ENCODE assay signal across 11 cellular contexts in the genomic region with DNA sequence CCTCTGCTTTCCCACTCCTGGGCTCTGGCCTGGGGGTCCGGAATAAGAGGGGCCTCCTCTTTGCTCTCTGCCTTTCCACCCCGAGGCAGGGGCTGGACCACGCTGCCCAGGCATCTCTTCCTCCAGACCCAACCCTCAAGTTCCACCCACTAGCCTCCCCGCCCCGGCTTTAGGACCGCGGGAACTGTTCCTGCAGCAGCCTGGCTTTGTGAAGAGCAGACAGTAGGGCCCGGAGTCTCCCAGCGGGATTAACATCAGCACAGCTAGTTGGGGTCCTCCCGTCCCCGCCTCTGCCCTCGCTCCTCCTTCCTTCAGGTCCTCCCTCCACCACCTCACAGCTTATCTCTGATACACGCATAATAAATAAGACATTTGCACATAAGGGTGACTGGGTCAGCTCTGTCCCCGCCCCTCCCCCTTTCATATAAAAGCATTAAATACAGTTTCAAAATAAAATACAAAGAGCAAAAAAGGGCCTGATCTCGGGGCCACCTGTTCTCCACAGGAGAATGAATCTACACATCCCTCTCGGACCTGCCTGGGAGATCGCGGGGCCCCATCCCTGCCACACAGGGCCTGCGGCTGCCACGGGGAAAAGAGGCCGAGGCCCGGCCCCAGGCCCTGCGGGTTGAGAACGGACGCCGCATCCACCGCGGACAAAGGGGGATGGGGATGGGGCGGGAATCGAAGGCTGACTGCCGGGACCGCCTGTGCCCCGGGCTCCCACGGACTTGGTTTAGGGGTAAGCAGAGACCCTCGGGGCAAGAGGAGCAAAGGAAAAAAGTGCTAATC. TPM values are rescaled to one million over a fixed set of nuclear protein-coding genes. Genes with fewer than 3 reads are reported as not detected.
DNase-seq lines count a peak whose midpoint lies in the region; ATAC-seq and TF ChIP-seq lines count a peak whose summit lies in the region.
"Had no signal": no experiment of that assay in that cellular context is flagged by ENCODE, and none has a peak within 500 bp of the region (broad histone marks: within the 10 kb centered on the region; RNA-seq: fewer than 3 reads in every experiment).

No MANE protein-coding gene starts in this region.

- H3K23ac ChIP-seq in mesenchymal stem cell (ENCODE audit: low read length in 2 of 2): no peak overlapping the region

- no peaks in the 10 kb centered on the region for H3K9me3 Mint-ChIP-seq in endodermal cell
- H3K9me3 Mint-ChIP-seq: stimulated activated naive CD8-positive, alpha-beta T cell treated with anti-CD3 and anti-CD28 coated beads, Interleukin-15, amount 100 ng/mL, for 72 hours had no signal

- no peak overlapping the region for H3K18ac ChIP-seq in mesenchymal stem cell (ENCODE audit: low read depth in 1 of 2, low read length in 2 of 2)

- peaks cover 27% of the 10 kb centered on the region for H3K36me3 ChIP-seq in endodermal cell (ENCODE audit: control insufficient read depth, insufficient read depth, low read length)
- H3K36me3 ChIP-seq in mesenchymal stem cell (ENCODE audit: control insufficient read depth in 1 of 2, insufficient read depth in 2 of 2, low read depth in 1 of 2, low read length in 2 of 2): peaks cover 45 to 53% of the 10 kb centered on the region in 2 experiments
- peaks cover 0 to 24% (median 0%) of the 10 kb centered on the region in 3 donors for H3K36me3 ChIP-seq in tibial nerve
- H3K36me3 ChIP-seq in OCI-LY7 (ENCODE audit: insufficient read depth, low read length): peaks cover 31% of the 10 kb centered on the region; the same call in 1 of the 2 replicates

- peak overlapping the region; percentile 90 for H3K27ac Mint-ChIP-seq in endodermal cell

- DNase-seq in DMS 273 (lab: John Stamatoyannopoulos, UW; ENCODE audit: unreplicated experiment): peak; percentile 29
- DNase-seq in DMS 273 treated with DMSO at 0.1 percent for 48 hours (lab: John Stamatoyannopoulos, UW): no peak
- peak; percentile 95 for DNase-seq in endodermal cell
- DNase-seq in mesenchymal stem cell: peak; percentile 31
- DNase-seq in tibial nerve (ENCODE audit: low spot score in 2 of 2): no peak
- DNase-seq in OCI-LY7 (ENCODE audit: low spot score): no peak
- no peak for DNase-seq in left lobe of liver (ENCODE audit: low spot score)
- DNase-seq in COR-L47 (lab: John Stamatoyannopoulos, UW): no peak
- DNase-seq: stimulated activated naive CD8-positive, alpha-beta T cell treated with anti-CD3 and anti-CD28 coated beads, Interleukin-15, amount 100 ng/mL, for 72 hours had no signal

- H2BK120ac ChIP-seq in mesenchymal stem cell (ENCODE audit: low read depth, low read length): peak overlapping the region; percentile 49

- POLR2A ChIA-PET in OCI-LY7 (lab: Charles Lee): interaction anchor here (0.7 kb wide), 1 partner anchor 398 kb away, joined by 3 read pairs; no protein-coding TSS in a partner anchor

- peaks cover 35% of the 10 kb centered on the region for H3K36me3 Mint-ChIP-seq in endodermal cell (ENCODE audit: low read depth)

- no peak for TF ChIP-seq CTCF in endodermal cell (conservative IDR thresholded peaks at IDR 0.05)
- TF ChIP-seq CTCF in tibial nerve (IDR thresholded peaks at IDR 0.05): no peak
- no peak for TF ChIP-seq CTCF in OCI-LY7 (conservative IDR thresholded peaks at IDR 0.05; ENCODE audit: low read length)

- H4K20me1 ChIP-seq in OCI-LY7 (ENCODE audit: insufficient read depth, low read length): peaks cover 5% of the 10 kb centered on the region; the same call in 1 of the 2 replicates

- no peak for ATAC-seq in left lobe of liver

- no peak overlapping the region for H2BK5ac ChIP-seq in mesenchymal stem cell (ENCODE audit: low read depth, low read length, poor library complexity, severe bottlenecking)

- peak overlapping the region; percentile 70 for H4K8ac ChIP-seq in mesenchymal stem cell (ENCODE audit: low read length)

- peak overlapping the region; percentile 50 for H4K91ac ChIP-seq in mesenchymal stem cell (ENCODE audit: low read length)

- H3K9me3 ChIP-seq in endodermal cell (ENCODE audit: control insufficient read depth, low read length) (no peaks in the 10 kb centered on the region), mesenchymal stem cell (ENCODE audit: control insufficient read depth, low read length) (no peaks in the 10 kb centered on the region), tibial nerve (no peaks in the 10 kb centered on the region), OCI-LY7 (ENCODE audit: low read length) (no peaks in the 10 kb centered on the region)
- H3K9me3 ChIP-seq: SJSA1 had no signal

- H2AFZ ChIP-seq in mesenchymal stem cell (ENCODE audit: low read depth, low read length): no peak overlapping the region
- no peak overlapping the region for H2AFZ ChIP-seq in OCI-LY7 (ENCODE audit: low read length)

- 5 to 10% methylated on average over 13 to 35 of the region's 35 CpGs for WGBS in endodermal cell (ENCODE audit: insufficient coverage in 1 of 2, insufficient read length in 1 of 2), 2 experiments
- 58% methylated on average over 34 of the region's 35 CpGs for WGBS in mesenchymal stem cell
- WGBS in tibial nerve, 2 donors: 55 to 61% methylated on average over 34 to 35 of the region's 35 CpGs

- intact Hi-C loops in OCI-LY7 (cut with micrococcal nuclease; ENCODE audit: unreplicated experiment): no loop called here

- H3K4ac ChIP-seq in mesenchymal stem cell (ENCODE audit: low read depth in 1 of 2, low read length in 2 of 2): peak overlapping the region in 1 of 2 experiments; percentile 64

- peaks cover 36% of the 10 kb centered on the region for H3K4me1 Mint-ChIP-seq in endodermal cell

- TF ChIP-seq POLR2A in tibial nerve (IDR thresholded peaks at IDR 0.05): no peak

- H3K27me3 Mint-ChIP-seq in endodermal cell (ENCODE audit: insufficient read depth): no peaks in the 10 kb centered on the region
- H3K27me3 Mint-ChIP-seq: stimulated activated naive CD8-positive, alpha-beta T cell treated with anti-CD3 and anti-CD28 coated beads, Interleukin-15, amount 100 ng/mL, for 72 hours had no signal

- H3K27ac ChIP-seq in endodermal cell (ENCODE audit: low read depth, low read length) (peak overlapping the region; percentile 84), mesenchymal stem cell (ENCODE audit: low read length, poor library complexity, severe bottlenecking) (no peak overlapping the region), tibial nerve (peak overlapping the region in 3 of 4 donors; percentile 32 to 92 (median 41)), OCI-LY7 (ENCODE audit: low read depth, low read length, poor library complexity, severe bottlenecking) (no peak overlapping the region)
- H3K27ac ChIP-seq: epithelial cell of prostate, SJSA1 had no signal

- no peak overlapping the region for H2AK5ac ChIP-seq in mesenchymal stem cell (ENCODE audit: low read length, severe bottlenecking)

- H2BK12ac ChIP-seq in mesenchymal stem cell (ENCODE audit: low read length in 2 of 2): peak overlapping the region in 1 of 2 experiments; percentile 26

- CTCF ChIA-PET in OCI-LY7 (lab: Charles Lee; ENCODE audit: unreplicated experiment): no interaction called here

- H3K27me3 ChIP-seq in endodermal cell (ENCODE audit: control insufficient read depth, insufficient read depth, low read length, poor library complexity, severe bottlenecking) (no peaks in the 10 kb centered on the region), mesenchymal stem cell (ENCODE audit: control insufficient read depth in 1 of 2, insufficient read depth in 1 of 2, low read length in 2 of 2) (no peaks in the 10 kb centered on the region), tibial nerve (no peaks in the 10 kb centered on the region)
- H3K27me3 ChIP-seq: SJSA1 had no signal

- peaks cover 24% of the 10 kb centered on the region for H3K79me1 ChIP-seq in mesenchymal stem cell (replicated peaks; ENCODE audit: low read length, poor library complexity, severe bottlenecking)

- no peaks in the 10 kb centered on the region for H3K79me2 ChIP-seq in OCI-LY7 (ENCODE audit: insufficient read depth, low read depth, low read length)

- peak overlapping the region; percentile 68 for H3K4me2 ChIP-seq in mesenchymal stem cell (ENCODE audit: low read length, poor library complexity, severe bottlenecking)
- no peak overlapping the region for H3K4me2 ChIP-seq in OCI-LY7 (ENCODE audit: low read length)

- BruUV-seq in OCI-LY7 (replicated peaks; lab: Mats Ljungman, UMichigan): no TSS peak

- H3K9ac ChIP-seq in endodermal cell (ENCODE audit: extremely low read depth, low read length, poor library complexity, severe bottlenecking) (peak overlapping the region; percentile 59), mesenchymal stem cell (ENCODE audit: low read length) (peak overlapping the region; percentile 57)

- peak overlapping the region; percentile 69 for H2BK15ac ChIP-seq in mesenchymal stem cell (ENCODE audit: low read depth, poor library complexity, severe bottlenecking)

- no peak overlapping the region for H3K14ac ChIP-seq in mesenchymal stem cell (ENCODE audit: low read length in 2 of 2)

- peak overlapping the region; percentile 89 for H3K4me3 Mint-ChIP-seq in endodermal cell
- H3K4me3 Mint-ChIP-seq: stimulated activated naive CD8-positive, alpha-beta T cell treated with anti-CD3 and anti-CD28 coated beads, Interleukin-15, amount 100 ng/mL, for 72 hours had no signal

- H3K4me3 ChIP-seq in endodermal cell (ENCODE audit: low read length): peak overlapping the region; percentile 82
- peak overlapping the region in 1 of 2 experiments; percentile 63 for H3K4me3 ChIP-seq in mesenchymal stem cell (ENCODE audit: insufficient read depth in 1 of 2, low read depth in 1 of 2, low read length in 2 of 2)
- H3K4me3 ChIP-seq in tibial nerve: peak overlapping the region; percentile 42 to 56 (median 45)
- no peak overlapping the region for H3K4me3 ChIP-seq in OCI-LY7 (ENCODE audit: low read depth, low read length, poor library complexity, severe bottlenecking)
- H3K4me3 ChIP-seq: SJSA1 had no signal

- H3K4me1 ChIP-seq in endodermal cell (ENCODE audit: control insufficient read depth, insufficient read depth, low read length) (peaks cover 8% of the 10 kb centered on the region), mesenchymal stem cell (ENCODE audit: control insufficient read depth, insufficient read depth, low read depth, low read length) (peaks cover 52% of the 10 kb centered on the region), tibial nerve (peaks cover 0 to 55% (median 26%) of the 10 kb centered on the region in 4 donors), OCI-LY7 (ENCODE audit: insufficient read depth, low read length, poor library complexity, severe bottlenecking) (peaks cover 8% of the 10 kb centered on the region)

- TF ChIP-seq EP300 in tibial nerve (IDR thresholded peaks at IDR 0.05): no peak

- H3K9me2 ChIP-seq in OCI-LY7 (ENCODE audit: insufficient read depth, low read length): no peaks in the 10 kb centered on the region

RNA-seq across cellular contexts. Expression of a gene that starts 6.5 kb away (rescaled TPM):
- total RNA-seq in endodermal cell: 10 to 100 TPM; 31.9 to 38.0 TPM
- polyA plus RNA-seq in endodermal cell (2013, experiment 1 of 2): 40.9 TPM
- 38.5 TPM for polyA plus RNA-seq in endodermal cell (2013, experiment 2 of 2)
- 15.0 TPM for polyA plus RNA-seq in mesenchymal stem cell (2013, experiment 1 of 2)
- polyA plus RNA-seq in mesenchymal stem cell (2013, experiment 2 of 2): 15.0 TPM
- total RNA-seq in tibial nerve: 10 to 100 TPM; 19.4 to 25.1 (median 23.8) TPM
- 6.8 and 10.3 TPM in 2 replicates for total RNA-seq in OCI-LY7 (2014; rRNA removed; shearing (Covaris generic))
- total RNA-seq in OCI-LY7 (2022): 12.7 TPM in 2 replicates
- total RNA-seq in left lobe of liver: 14.8 TPM

RNA-seq across cellular contexts. Expression of a gene that starts 51.2 kb away (rescaled TPM):
- 100 to 1,000 TPM in 1 of 2 donors, 10 to 100 TPM in 1; 96.1 to 103 TPM for total RNA-seq in endodermal cell
- polyA plus RNA-seq in endodermal cell (2013, experiment 1 of 2): 59.8 TPM
- polyA plus RNA-seq in endodermal cell (2013, experiment 2 of 2): 60.2 TPM
- 35.3 TPM for polyA plus RNA-seq in mesenchymal stem cell (2013, experiment 1 of 2)
- 35.1 TPM for polyA plus RNA-seq in mesenchymal stem cell (2013, experiment 2 of 2)
- 10 to 100 TPM in 2 of 4 donors, 1 to 10 TPM in 2; 5.5 to 14.7 (median 10.0) TPM for total RNA-seq in tibial nerve
- 57.9 and 71.1 TPM in 2 replicates for total RNA-seq in OCI-LY7 (2014; rRNA removed; shearing (Covaris generic))
- 81.6 and 81.8 TPM in 2 replicates for total RNA-seq in OCI-LY7 (2022)
- total RNA-seq in left lobe of liver: 3.4 TPM

Comparison
In these comparisons a context has a peak if more than half of its experiments do, and no peak if none do; other contexts are left out.
1. DNase-seq: peak in DMS 273 (single experiment), endodermal cell (single experiment) and mesenchymal stem cell (single experiment); none in DMS 273 treated with DMSO at 0.1 percent for 48 hours (single experiment), tibial nerve (0 of 2), OCI-LY7 (single experiment), left lobe of liver (single experiment) and COR-L47 (single experiment).
2. H3K27ac ChIP-seq: peak in endodermal cell (single experiment) and tibial nerve (3 of 4); none in mesenchymal stem cell (single experiment) and OCI-LY7 (single experiment).